In the genomic region with DNA sequence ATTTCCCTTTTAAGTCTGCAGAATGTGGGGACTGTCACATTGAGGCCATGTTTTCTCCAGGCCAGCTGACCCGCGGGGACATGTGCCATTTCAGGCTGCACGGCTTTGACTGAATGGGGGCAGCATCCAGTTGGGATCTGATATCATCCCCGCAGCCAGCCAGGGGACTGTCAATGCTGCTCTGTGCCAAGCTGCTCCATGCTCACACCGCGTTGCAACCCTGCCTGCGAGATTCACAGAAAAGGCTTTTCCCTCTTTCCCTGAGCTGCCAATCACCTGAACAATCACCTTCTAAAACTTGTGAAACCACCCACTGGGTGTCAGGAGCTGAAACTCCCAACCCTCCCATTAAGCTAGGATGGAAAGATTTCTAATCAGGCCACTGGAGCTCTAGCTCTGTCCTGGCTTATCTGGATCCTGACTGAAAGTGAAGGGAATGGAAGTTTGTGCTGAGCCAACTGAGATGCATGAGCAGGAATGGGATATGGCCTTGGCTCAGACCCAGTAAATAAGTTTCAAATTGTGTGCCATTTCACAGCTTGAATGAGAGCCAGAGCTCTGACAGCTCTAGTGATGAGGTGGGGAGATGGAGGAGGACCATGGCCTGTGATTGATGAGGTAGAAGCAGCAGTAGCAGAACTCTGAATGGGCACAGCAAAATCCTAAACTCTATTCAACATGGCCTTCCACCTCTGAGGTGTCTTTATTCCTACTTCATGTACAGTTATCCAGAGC, we compare ENCODE assay signal across 20 cellular contexts. TPM values are rescaled to one million over a fixed set of nuclear protein-coding genes. Genes with fewer than 3 reads are reported as not detected.
DNase-seq lines count a peak whose midpoint lies in the region; FAIRE-seq and TF ChIP-seq lines count a peak whose summit lies in the region.
"Had no signal": no experiment of that assay in that cellular context is flagged by ENCODE, and none has a peak within 500 bp of the region (broad histone marks: within the 10 kb centered on the region; RNA-seq: fewer than 3 reads in every experiment).

No MANE protein-coding gene starts in this region.

- H3K79me2 ChIP-seq in keratinocyte (ENCODE audit: control insufficient read depth, insufficient read depth, low read length), result no peaks in the 10 kb centered on the region

- no peak for TF ChIP-seq POLR2A in tibial nerve (IDR thresholded peaks at IDR 0.05)

- dilution Hi-C loops in keratinocyte (cut with MboI; ENCODE audit: extremely low pct_ligation_motif_present, low sequenced_read_pairs), result no loop called here

- H3K9ac ChIP-seq in keratinocyte (ENCODE audit: control insufficient read depth, extremely low read depth, insufficient read depth, low read length), result no peak overlapping the region

- no peak for TF ChIP-seq EP300 in tibial nerve (IDR thresholded peaks at IDR 0.05)

- H3K4me3 ChIP-seq in keratinocyte (ENCODE audit: control insufficient read depth in 2 of 3, extremely low read depth in 1 of 3, insufficient read depth in 2 of 3, low read depth in 1 of 3, low read length in 3 of 3) (no peak overlapping the region), tibial nerve (no peak overlapping the region)
- H3K4me3 ChIP-seq: lung, thoracic aorta had no signal

- H3K4me1 ChIP-seq in keratinocyte (ENCODE audit: control insufficient read depth, extremely low read depth, insufficient read depth, low read length) (no peaks in the 10 kb centered on the region), tibial nerve (no peaks in the 10 kb centered on the region)

- H4K20me1 ChIP-seq in keratinocyte (ENCODE audit: control insufficient read depth, extremely low read depth, insufficient read depth, low read length), result no peaks in the 10 kb centered on the region

- no peaks in the 10 kb centered on the region for H3K27me3 ChIP-seq in keratinocyte (ENCODE audit: control insufficient read depth, extremely low read depth, insufficient read depth, low read length)
- no peaks in the 10 kb centered on the region for H3K27me3 ChIP-seq in tibial nerve

- H3K9me1 ChIP-seq in keratinocyte (ENCODE audit: control insufficient read depth, extremely low read depth, insufficient read depth, low read length), result no peaks in the 10 kb centered on the region

- H3K9me3 ChIP-seq in keratinocyte (ENCODE audit: control insufficient read depth, low read depth, low read length) (no peaks in the 10 kb centered on the region), tibial nerve (peaks cover 0 to 8% (median 0%) of the 10 kb centered on the region in 4 donors)
- H3K9me3 ChIP-seq: thoracic aorta had no signal

- peak; percentile 36 for FAIRE-seq in keratinocyte (lab: Jason Lieb, UNC)
- FAIRE-seq: islet of Langerhans, TTC549 had no signal

- H3K27ac ChIP-seq in keratinocyte (ENCODE audit: control insufficient read depth, insufficient read depth, low read length) (no peak overlapping the region), tibial nerve (no peak overlapping the region)
- H3K27ac ChIP-seq: thoracic aorta had no signal

- 29 to 32% methylated on average over 6 to 7 of the region's 7 CpGs for WGBS in tibial nerve, 2 donors

- no peaks in the 10 kb centered on the region for H3K36me3 ChIP-seq in keratinocyte (ENCODE audit: control insufficient read depth in 2 of 2, extremely low read depth in 1 of 2, insufficient read depth in 2 of 2, low read length in 2 of 2)
- no peaks in the 10 kb centered on the region for H3K36me3 ChIP-seq in tibial nerve
- H3K36me3 ChIP-seq: thoracic aorta had no signal

- TF ChIP-seq CTCF in keratinocyte (optimal IDR thresholded peaks at IDR 0.05 in 1 of 3, IDR thresholded peaks at IDR 0.05 in 1 of 3, conservative IDR thresholded peaks at IDR 0.05 in 1 of 3; ENCODE audit: extremely low read depth in 1 of 3, insufficient read depth in 2 of 3, low read length in 3 of 3) (no peak), tibial nerve (IDR thresholded peaks at IDR 0.05) (no peak)

- peak; percentile 61 for DNase-seq in G401 (ENCODE audit: low spot score)
- peak; percentile 19 for DNase-seq in astrocyte of the hippocampus (ENCODE audit: low read depth, low spot score)
- DNase-seq in keratinocyte (ENCODE audit: low read depth, low spot score), result no peak
- peak; percentile 80 for DNase-seq in putamen (ENCODE audit: low spot score)
- DNase-seq in 8988T, result no peak
- no peak for DNase-seq in tibial nerve (ENCODE audit: low spot score in 2 of 2)
- DNase-seq in iPS-NIHi7 (ENCODE audit: extremely low spot score), result no peak
- DNase-seq: activated CD4-positive, alpha-beta T cell treated with anti-CD3 and anti-CD28 coated beads for 4 hours; activated CD8-positive, alpha-beta memory T cell treated with anti-CD3 and anti-CD28 coated beads, Interleukin-2, amount 50 U/mL, for 48 hours; activated effector memory CD4-positive, alpha-beta T cell treated with anti-CD3 and anti-CD28 coated beads, Interleukin-2, amount 50 U/mL, for 16 hours; effector memory CD4-positive, alpha-beta T cell; HFFc6; Karpas-422; NCI-H1092 treated with DMSO at 0.1 percent for 48 hours; NCI-H2081; NCI-H524 had no signal

- in situ Hi-C loops in G401 (cut with HindIII; ENCODE audit: low sequenced_read_pairs), result no loop called here

- H3K4me2 ChIP-seq in keratinocyte (ENCODE audit: control insufficient read depth, extremely low read depth, insufficient read depth, low read depth, low read length), result no peak overlapping the region

- no peak overlapping the region for H2AFZ ChIP-seq in keratinocyte (ENCODE audit: control insufficient read depth, low read length)

RNA-seq across cellular contexts. Expression of a gene that starts 34.5 kb away (rescaled TPM):
- total RNA-seq in G401 (2014; rRNA removed; shearing (Covaris generic)), result not detected in 2 replicates
- polyA plus RNA-seq in keratinocyte, result not detected in 3 replicates
- not detected for polyA plus RNA-seq in keratinocyte (2011; ENCODE audit: low read depth)
- polyA plus RNA-seq in keratinocyte (2011; cell fraction: cytosol; rRNA removed), result not detected in 2 replicates
- polyA plus RNA-seq in keratinocyte (2011; cell fraction: nucleus; rRNA removed), result not detected in 2 replicates
- not detected in 2 replicates for polyA plus RNA-seq in keratinocyte (2012; ENCODE audit: low replicate concordance)
- polyA minus RNA-seq in keratinocyte, result not detected in 3 replicates
- polyA minus RNA-seq in keratinocyte (2011; cell fraction: cytosol; rRNA and poly(A)+ RNA removed), result not detected
- not detected in 2 replicates for polyA minus RNA-seq in keratinocyte (2011; cell fraction: nucleus; rRNA and poly(A)+ RNA removed)
- 10 to 100 TPM in 1 of 4 donors, 1 to 10 TPM in 3; 3.3 to 10.6 (median 5.2) TPM for total RNA-seq in tibial nerve
- total RNA-seq: HFFc6 had no signal

Comparison
In these comparisons a context has a peak if more than half of its experiments do, and no peak if none do; other contexts are left out.
1. DNase-seq: peak in G401 (single experiment), astrocyte of the hippocampus (single experiment) and putamen (single experiment); none in keratinocyte (single experiment), 8988T (single experiment), tibial nerve (0 of 2) and iPS-NIHi7 (single experiment).